In the genomic region with DNA sequence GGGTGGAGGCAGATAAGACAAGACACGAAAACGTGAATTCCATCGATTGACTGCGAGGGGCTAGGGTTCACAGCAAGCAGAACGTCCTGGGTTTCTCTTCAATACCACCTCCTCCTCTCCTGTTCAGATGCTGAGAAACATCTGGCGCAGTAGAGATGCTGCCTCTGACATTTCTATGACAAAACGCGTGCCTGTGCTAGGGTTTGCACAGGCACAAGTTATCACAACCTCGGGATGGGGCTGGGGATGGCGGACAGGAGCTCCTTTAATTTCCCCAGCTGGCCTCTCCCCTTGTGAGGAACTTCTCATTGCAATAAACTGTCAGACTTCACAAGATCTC, we compare ENCODE assay signal across 1 cellular context.
TF ChIP-seq lines count a peak whose summit lies in the region.

No MANE protein-coding gene starts in this region.

TF ChIP-seq in HepG2, 621 proteins besides CTCF, POLR2A, EP300 and RAD21 (continued from another document):
- TF ChIP-seq, protein P1, sequence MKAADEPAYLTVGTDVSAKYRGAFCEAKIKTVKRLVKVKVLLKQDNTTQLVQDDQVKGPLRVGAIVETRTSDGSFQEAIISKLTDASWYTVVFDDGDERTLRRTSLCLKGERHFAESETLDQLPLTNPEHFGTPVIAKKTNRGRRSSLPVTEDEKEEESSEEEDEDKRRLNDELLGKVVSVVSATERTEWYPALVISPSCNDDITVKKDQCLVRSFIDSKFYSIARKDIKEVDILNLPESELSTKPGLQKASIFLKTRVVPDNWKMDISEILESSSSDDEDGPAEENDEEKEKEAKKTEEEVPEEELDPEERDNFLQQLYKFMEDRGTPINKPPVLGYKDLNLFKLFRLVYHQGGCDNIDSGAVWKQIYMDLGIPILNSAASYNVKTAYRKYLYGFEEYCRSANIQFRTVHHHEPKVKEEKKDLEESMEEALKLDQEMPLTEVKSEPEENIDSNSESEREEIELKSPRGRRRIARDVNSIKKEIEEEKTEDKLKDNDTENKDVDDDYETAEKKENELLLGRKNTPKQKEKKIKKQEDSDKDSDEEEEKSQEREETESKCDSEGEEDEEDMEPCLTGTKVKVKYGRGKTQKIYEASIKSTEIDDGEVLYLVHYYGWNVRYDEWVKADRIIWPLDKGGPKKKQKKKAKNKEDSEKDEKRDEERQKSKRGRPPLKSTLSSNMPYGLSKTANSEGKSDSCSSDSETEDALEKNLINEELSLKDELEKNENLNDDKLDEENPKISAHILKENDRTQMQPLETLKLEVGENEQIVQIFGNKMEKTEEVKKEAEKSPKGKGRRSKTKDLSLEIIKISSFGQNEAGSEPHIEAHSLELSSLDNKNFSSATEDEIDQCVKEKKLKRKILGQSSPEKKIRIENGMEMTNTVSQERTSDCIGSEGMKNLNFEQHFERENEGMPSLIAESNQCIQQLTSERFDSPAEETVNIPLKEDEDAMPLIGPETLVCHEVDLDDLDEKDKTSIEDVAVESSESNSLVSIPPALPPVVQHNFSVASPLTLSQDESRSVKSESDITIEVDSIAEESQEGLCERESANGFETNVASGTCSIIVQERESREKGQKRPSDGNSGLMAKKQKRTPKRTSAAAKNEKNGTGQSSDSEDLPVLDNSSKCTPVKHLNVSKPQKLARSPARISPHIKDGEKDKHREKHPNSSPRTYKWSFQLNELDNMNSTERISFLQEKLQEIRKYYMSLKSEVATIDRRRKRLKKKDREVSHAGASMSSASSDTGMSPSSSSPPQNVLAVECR (CRISPR knock-in tag; IDR thresholded peaks at IDR 0.05; ENCODE audit: borderline replicate concordance), result peak; percentile 12; the same call in 1 of the 2 replicates
- TF ChIP-seq ZNF160 (CRISPR knock-in tag; IDR thresholded peaks at IDR 0.05), result no peak
- no peak for TF ChIP-seq ZNF747 (CRISPR knock-in tag; IDR thresholded peaks at IDR 0.05; ENCODE audit: borderline replicate concordance)
- TF ChIP-seq, protein P2, sequence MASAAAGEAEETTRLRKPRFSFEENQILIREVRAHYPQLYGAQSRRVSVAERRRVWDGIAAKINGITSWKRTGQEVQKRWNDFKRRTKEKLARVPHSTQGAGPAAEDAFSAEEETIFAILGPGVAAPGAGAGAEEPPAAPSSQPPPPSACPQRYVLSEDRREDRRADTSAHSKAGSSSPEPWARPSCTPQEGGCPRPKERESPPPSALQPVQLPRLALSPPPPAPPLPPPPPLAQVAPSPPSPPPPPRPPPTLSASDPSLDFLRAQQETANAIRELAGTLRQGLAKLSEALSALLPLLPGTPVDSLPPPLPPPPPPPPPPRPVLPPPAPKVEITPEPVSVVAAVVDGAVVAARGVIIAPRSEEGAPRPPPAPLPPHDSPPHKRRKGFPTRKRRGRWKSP (CRISPR knock-in tag; IDR thresholded peaks at IDR 0.05), result 0 out of 2 replicates have a peak, but pooled peaks have one; percentile 50
- TF ChIP-seq ZMYM4 (CRISPR knock-in tag; IDR thresholded peaks at IDR 0.05), result no peak
- TF ChIP-seq ZNF724P (CRISPR knock-in tag; IDR thresholded peaks at IDR 0.05; ENCODE audit: borderline replicate concordance), result no peak
- peak; percentile 56; the same call in 1 of the 2 replicates for TF ChIP-seq ZNF501 (CRISPR knock-in tag; IDR thresholded peaks at IDR 0.05)
- no peak for TF ChIP-seq ZNF790 (CRISPR knock-in tag; IDR thresholded peaks at IDR 0.05; ENCODE audit: borderline replicate concordance)
- TF ChIP-seq SOX5 (CRISPR knock-in tag; IDR thresholded peaks at IDR 0.05; ENCODE audit: borderline replicate concordance), result no peak
- no peak for TF ChIP-seq SNAPC2 (CRISPR knock-in tag; IDR thresholded peaks at IDR 0.05)
